Comparison of ENCODE assay signal across 8 cellular contexts in genomic region chrX:48520976-48521352, GRCh38. TPM values are rescaled to one million over a fixed set of nuclear protein-coding genes. Genes with fewer than 3 reads are reported as not detected.
A peak's percentile ranks its signal among the peaks of the same experiment; 100 is the strongest.
DNase-seq lines count a peak whose midpoint lies in the region; ATAC-seq and TF ChIP-seq lines count a peak whose summit lies in the region.

No MANE protein-coding gene starts in this region.

- H3K27me3 ChIP-seq in DOHH2 (ENCODE audit: control insufficient read depth, low read length) (no peaks in the 10 kb centered on the region), neuron (ENCODE audit: insufficient read depth, low read length) (no peaks in the 10 kb centered on the region), aorta (ENCODE audit: control insufficient read depth in 1 of 2, insufficient read depth in 2 of 2, low read length in 1 of 2) (no peaks in the 10 kb centered on the region)

- peaks cover 42% of the 10 kb centered on the region for H3K4me1 ChIP-seq in DOHH2 (ENCODE audit: control insufficient read depth, low read length)
- H3K4me1 ChIP-seq in neuron (ENCODE audit: insufficient read depth, low read length): peaks cover 3% of the 10 kb centered on the region
- H3K4me1 ChIP-seq in aorta (ENCODE audit: control insufficient read depth in 1 of 2, insufficient read depth in 2 of 2, low read length in 2 of 2): no peaks in the 10 kb centered on the region

- H3K9me2 ChIP-seq in DOHH2 (replicated peaks; ENCODE audit: control insufficient read depth, low read length): no peaks in the 10 kb centered on the region

- no peaks in the 10 kb centered on the region for H4K20me1 ChIP-seq in DOHH2 (ENCODE audit: control insufficient read depth, insufficient read depth, low read depth, low read length)

- peak; percentile 14 for DNase-seq in NCI-H1694 treated with DMSO at 0.1 percent for 48 hours (lab: John Stamatoyannopoulos, UW)
- no peak for DNase-seq in choroid plexus epithelial cell (ENCODE audit: low read depth)
- no peak for DNase-seq in aorta
- DNase-seq in kidney glomerular epithelial cell (lab: John Stamatoyannopoulos, UW): no peak

- peaks cover 33% of the 10 kb centered on the region for H3K79me2 ChIP-seq in DOHH2 (ENCODE audit: control insufficient read depth, low read length)

- H3K9me3 ChIP-seq in DOHH2 (ENCODE audit: control insufficient read depth, insufficient read depth, low read length) (no peaks in the 10 kb centered on the region), neuron (ENCODE audit: low read length) (no peaks in the 10 kb centered on the region), aorta (ENCODE audit: control insufficient read depth, low read length) (no peaks in the 10 kb centered on the region)

- H3F3A ChIP-seq in DOHH2 (ENCODE audit: control insufficient read depth, insufficient read depth): no peaks in the 10 kb centered on the region; the same call in 1 of the 2 replicates

- H3K27ac ChIP-seq in DOHH2 (ENCODE audit: low read depth, low read length) (peak overlapping the region; percentile 74), aorta (ENCODE audit: low read depth in 1 of 2, low read length in 2 of 2) (no peak overlapping the region)

- H3K4me2 ChIP-seq in DOHH2 (ENCODE audit: low read length): peak overlapping the region; percentile 62

- H3K4me3 ChIP-seq in DOHH2 (ENCODE audit: low read length) (peak overlapping the region; percentile 92), choroid plexus epithelial cell (ENCODE audit: low read depth, low read length) (peak overlapping the region; percentile 60), neuron (ENCODE audit: low read length) (peak overlapping the region; percentile 95), aorta (ENCODE audit: low read length in 2 of 2) (no peak overlapping the region)

- ATAC-seq in aorta (ENCODE audit: low FRiP score) (no peak), HG02759 (IDR thresholded peaks at IDR 0.05; ENCODE audit: unreplicated experiment) (no peak), HG02970 (IDR thresholded peaks at IDR 0.05; ENCODE audit: low FRiP score, unreplicated experiment) (no peak)

- H3K36me3 ChIP-seq in DOHH2 (ENCODE audit: control insufficient read depth, low read length) (peaks cover 24% of the 10 kb centered on the region), neuron (ENCODE audit: insufficient read depth, low read length) (peaks cover 8% of the 10 kb centered on the region), aorta (ENCODE audit: control insufficient read depth in 1 of 2, insufficient read depth in 2 of 2, low read length in 1 of 2) (no peaks in the 10 kb centered on the region)

- H2AFZ ChIP-seq in neuron (ENCODE audit: low read depth, low read length): no peak overlapping the region

- no peak for TF ChIP-seq CTCF in DOHH2 (IDR thresholded peaks at IDR 0.05; ENCODE audit: low read depth, low read length, poor library complexity, severe bottlenecking)
- TF ChIP-seq CTCF in choroid plexus epithelial cell (conservative IDR thresholded peaks at IDR 0.05; ENCODE audit: low read depth, low read length): no peak

- intact Hi-C loops in aorta (cut with DNase I): no loop called here

- WGBS in aorta, 2 donors: 39 to 52% methylated on average over 2 of the region's 2 CpGs

RNA-seq across cellular contexts. Expression of gene EBP, which starts 0.6 kb away (rescaled TPM):
- 10 to 100 TPM; 12.6 to 15.4 TPM for total RNA-seq in aorta
- polyA plus RNA-seq in aorta: 10 to 100 TPM; 21.7 to 32.7 TPM

RNA-seq across cellular contexts. Expression of gene PORCN, which starts 12.2 kb away (rescaled TPM):
- 10 to 100 TPM; 10.3 to 12.0 TPM for total RNA-seq in aorta
- 10 to 100 TPM in 1 of 2 donors, 1 to 10 TPM in 1; 4.5 to 18.7 TPM for polyA plus RNA-seq in aorta

RNA-seq across cellular contexts. Expression of gene TBC1D25, which starts 18.6 kb away (rescaled TPM):
- total RNA-seq in aorta: 10 to 100 TPM; 15.2 to 16.7 TPM
- 1 to 10 TPM; 4.6 to 8.4 TPM for polyA plus RNA-seq in aorta

RNA-seq across cellular contexts. Expression of gene FTSJ1, which starts 45.0 kb away (rescaled TPM):
- 10 to 100 TPM; 32.7 to 38.4 TPM for total RNA-seq in aorta
- 10 to 100 TPM; 28.5 to 45.1 TPM for polyA plus RNA-seq in aorta

RNA-seq across cellular contexts. Expression of gene SLC38A5, which starts 50.9 kb away (rescaled TPM):
- 10 to 100 TPM; 11.8 to 13.2 TPM for total RNA-seq in aorta
- 1 to 10 TPM; 6.0 to 8.5 TPM for polyA plus RNA-seq in aorta

Comparison
In these comparisons a context has a peak if more than half of its experiments do, and no peak if none do; other contexts are left out.
1. H3K4me3 ChIP-seq: peak in DOHH2 (single experiment), choroid plexus epithelial cell (single experiment) and neuron (single experiment); none in aorta (0 of 2).